ENCODE assay signal across 8 cellular contexts in genomic region chrX:48696301-48697181, GRCh38. TPM values are rescaled to one million over a fixed set of nuclear protein-coding genes. Genes with fewer than 3 reads are reported as not detected.
DNase-seq lines count a peak whose midpoint lies in the region; ATAC-seq and TF ChIP-seq lines count a peak whose summit lies in the region.

A gene with protein sequence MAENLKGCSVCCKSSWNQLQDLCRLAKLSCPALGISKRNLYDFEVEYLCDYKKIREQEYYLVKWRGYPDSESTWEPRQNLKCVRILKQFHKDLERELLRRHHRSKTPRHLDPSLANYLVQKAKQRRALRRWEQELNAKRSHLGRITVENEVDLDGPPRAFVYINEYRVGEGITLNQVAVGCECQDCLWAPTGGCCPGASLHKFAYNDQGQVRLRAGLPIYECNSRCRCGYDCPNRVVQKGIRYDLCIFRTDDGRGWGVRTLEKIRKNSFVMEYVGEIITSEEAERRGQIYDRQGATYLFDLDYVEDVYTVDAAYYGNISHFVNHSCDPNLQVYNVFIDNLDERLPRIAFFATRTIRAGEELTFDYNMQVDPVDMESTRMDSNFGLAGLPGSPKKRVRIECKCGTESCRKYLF (plus strand): TSS chrX:48696734. CDS start chrX:48696785, 51 bp downstream.

- peak within 1 kb of the TSS; percentile 33 to 51 for H3K4me3 ChIP-seq in left lung

- peaks cover 0 to 14% of the 10 kb centered on the region in 2 donors for H3K36me3 ChIP-seq in left lung

- ATAC-seq in GM19397 (IDR thresholded peaks at IDR 0.05; ENCODE audit: unreplicated experiment) (peak; percentile 96), HG03558 (IDR thresholded peaks at IDR 0.05; ENCODE audit: extremely low read depth, unreplicated experiment) (peak; percentile 67), left lung (peak; percentile 98)

- H3K27me3 ChIP-seq in left lung: peaks cover 0 to 1% of the 10 kb centered on the region in 2 donors

- H3K27me3 Mint-ChIP-seq in activated CD4-positive, alpha-beta T cell treated with anti-CD3 and anti-CD28 coated beads, Interleukin-2, amount 10 ng/mL, durations not matched to agents 7 days and 5 days: no peaks in the 10 kb centered on the region

- no peak for TF ChIP-seq CTCF in left lung (IDR thresholded peaks at IDR 0.05)

- H3K9me3 ChIP-seq in left lung: no peaks in the 10 kb centered on the region

- POLR2A ChIA-PET in activated CD4-positive, alpha-beta T cell treated with anti-CD3 and anti-CD28 coated beads, Interleukin-2, amount 10 ng/mL, durations not matched to agents 7 days and 5 days (lab: Charles Lee): no interaction called here

- DNase-seq in CD1c-positive myeloid dendritic cell (ENCODE audit: extremely low spot score) (peak; percentile 94), NCI-H748 (lab: John Stamatoyannopoulos, UW; ENCODE audit: unreplicated experiment) (peak; percentile 94), cortex of kidney (lab: John Stamatoyannopoulos, UW) (peak; percentile 26), left lung (peak; percentile 91 to 94)
- DNase-seq in activated CD4-positive, alpha-beta T cell treated with anti-CD3 and anti-CD28 coated beads, Interleukin-2, amount 10 ng/mL, durations not matched to agents 7 days and 5 days: peak; percentile 87
- peak; percentile 74 for DNase-seq in stimulated activated CD4-positive, alpha-beta T cell treated with anti-CD3 and anti-CD28 coated beads, Interleukin-2, amount 100 ng/mL, for 4 hours (ENCODE audit: low read depth)

- peak within 1 kb of the TSS; percentile 98 for H3K27ac Mint-ChIP-seq in activated CD4-positive, alpha-beta T cell treated with anti-CD3 and anti-CD28 coated beads, Interleukin-2, amount 10 ng/mL, durations not matched to agents 7 days and 5 days

- peak within 1 kb of the TSS; percentile 82 to 89 for H3K27ac ChIP-seq in left lung

- H3K36me3 Mint-ChIP-seq in activated CD4-positive, alpha-beta T cell treated with anti-CD3 and anti-CD28 coated beads, Interleukin-2, amount 10 ng/mL, durations not matched to agents 7 days and 5 days (ENCODE audit: low read depth): peaks cover 23% of the 10 kb centered on the region

- CTCF ChIA-PET in activated CD4-positive, alpha-beta T cell treated with anti-CD3 and anti-CD28 coated beads, Interleukin-2, amount 10 ng/mL, durations not matched to agents 7 days and 5 days (lab: Charles Lee): no interaction called here

- H3K4me1 ChIP-seq in left lung: peaks cover 0 to 5% of the 10 kb centered on the region in 2 donors

- peak within 1 kb of the TSS; percentile 86 for H3K4me3 Mint-ChIP-seq in activated CD4-positive, alpha-beta T cell treated with anti-CD3 and anti-CD28 coated beads, Interleukin-2, amount 10 ng/mL, durations not matched to agents 7 days and 5 days

- intact Hi-C loops in left lung (cut with DNase I): no loop called here

- H3K4me1 Mint-ChIP-seq in activated CD4-positive, alpha-beta T cell treated with anti-CD3 and anti-CD28 coated beads, Interleukin-2, amount 10 ng/mL, durations not matched to agents 7 days and 5 days: peaks cover 38% of the 10 kb centered on the region

- H3K9me3 Mint-ChIP-seq in activated CD4-positive, alpha-beta T cell treated with anti-CD3 and anti-CD28 coated beads, Interleukin-2, amount 10 ng/mL, durations not matched to agents 7 days and 5 days: no peaks in the 10 kb centered on the region

RNA-seq across cellular contexts. Expression of the gene that starts here (rescaled TPM):
- 10 to 100 TPM; 33.4 to 33.6 TPM for total RNA-seq in activated CD4-positive, alpha-beta T cell treated with anti-CD3 and anti-CD28 coated beads, Interleukin-2, amount 10 ng/mL, durations not matched to agents 7 days and 5 days
- 1 to 10 TPM; 5.0 to 6.2 TPM for total RNA-seq in left lung

Comparison
In these comparisons a context has a peak if more than half of its experiments do, and no peak if none do; other contexts are left out.
1. Peak in every context shown above with its lines: DNase-seq, ATAC-seq, H3K4me3 ChIP-seq and H3K27ac ChIP-seq.
2. RNA of the gene that starts here (total RNA-seq): 33.4 to 33.6 TPM in activated CD4-positive, alpha-beta T cell treated with anti-CD3 and anti-CD28 coated beads, Interleukin-2, amount 10 ng/mL, durations not matched to agents 7 days and 5 days; 5.0 to 6.2 TPM in left lung; every median in the first group is over 4 times any median in the second.
3. DNase-seq: peak in every context shown above with its lines; median percentile 94 in CD1c-positive myeloid dendritic cell; 94 in NCI-H748; 92 in left lung; 87 in activated CD4-positive, alpha-beta T cell treated with anti-CD3 and anti-CD28 coated beads, Interleukin-2, amount 10 ng/mL, durations not matched to agents 7 days and 5 days; 74 in stimulated activated CD4-positive, alpha-beta T cell treated with anti-CD3 and anti-CD28 coated beads, Interleukin-2, amount 100 ng/mL, for 4 hours; 26 in cortex of kidney.